23 cellular contexts compared by ENCODE assay signal in the genomic region with DNA sequence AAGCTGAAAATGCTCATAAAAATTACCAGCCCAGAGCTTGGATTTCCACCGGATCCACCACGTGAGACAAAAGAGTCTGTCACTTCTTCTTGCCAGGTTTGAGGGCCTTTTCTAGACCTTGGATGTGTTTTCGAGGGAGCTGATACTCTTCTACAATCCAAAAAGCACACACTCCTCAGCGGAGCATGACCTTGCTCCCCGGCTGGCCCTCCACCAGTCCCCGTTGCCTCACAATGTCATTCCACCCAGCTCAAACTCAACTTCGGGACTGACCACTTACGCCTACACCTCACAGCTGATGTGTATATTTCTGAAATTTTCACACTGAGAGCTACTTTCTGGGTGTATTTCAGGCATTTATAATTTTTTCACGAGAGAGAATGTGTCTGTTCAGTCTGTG. TPM values are rescaled to one million over a fixed set of nuclear protein-coding genes. Genes with fewer than 3 reads are reported as not detected.
DNase-seq lines count a peak whose midpoint lies in the region; ATAC-seq and TF ChIP-seq lines count a peak whose summit lies in the region.
"Had no signal": no experiment of that assay in that cellular context is flagged by ENCODE, and none has a peak within 500 bp of the region (broad histone marks: within the 10 kb centered on the region; RNA-seq: fewer than 3 reads in every experiment).

No MANE protein-coding gene starts in this region.

- no peak overlapping the region for H3K4me3 ChIP-seq in CD8-positive, alpha-beta T cell (ENCODE audit: low read depth, low read length)
- H3K4me3 ChIP-seq: ascending aorta, gastroesophageal sphincter, GM23248, MG63, upper lobe of left lung had no signal

- H3K27ac Mint-ChIP-seq in T-helper 1 cell treated with Interleukin-12 subunit alpha and Interleukin-12 subunit beta and Interleukin-4 antibody, amounts not matched to agents 30 μg/mL and 1 μg/mL, for 36 hours: peak overlapping the region; percentile 64
- H3K27ac Mint-ChIP-seq in CD8-positive, alpha-beta T cell: peak overlapping the region; percentile 67
- peak overlapping the region; percentile 96 for H3K27ac Mint-ChIP-seq in activated naive CD8-positive, alpha-beta T cell treated with anti-CD3 and anti-CD28 coated beads, Interleukin-2, amount 50 U/mL, for 24 hours
- peak overlapping the region; percentile 59 for H3K27ac Mint-ChIP-seq in nephron progenitor cell

- H3K27me3 Mint-ChIP-seq in T-helper 1 cell treated with Interleukin-12 subunit alpha and Interleukin-12 subunit beta and Interleukin-4 antibody, amounts not matched to agents 30 μg/mL and 1 μg/mL, for 36 hours (ENCODE audit: low read depth): no peaks in the 10 kb centered on the region
- H3K27me3 Mint-ChIP-seq in CD8-positive, alpha-beta T cell (ENCODE audit: low read depth): no peaks in the 10 kb centered on the region
- H3K27me3 Mint-ChIP-seq in activated naive CD8-positive, alpha-beta T cell treated with anti-CD3 and anti-CD28 coated beads, Interleukin-2, amount 50 U/mL, for 24 hours: no peaks in the 10 kb centered on the region
- H3K27me3 Mint-ChIP-seq in nephron progenitor cell (ENCODE audit: low read depth, poor library complexity): no peaks in the 10 kb centered on the region
- H3K27me3 Mint-ChIP-seq: memory B cell had no signal

- no peak for ATAC-seq in CD8-positive, alpha-beta T cell
- no peak for ATAC-seq in activated naive CD8-positive, alpha-beta T cell treated with anti-CD3 and anti-CD28 coated beads, Interleukin-2, amount 50 U/mL, for 24 hours
- ATAC-seq in GM21619 (IDR thresholded peaks at IDR 0.05; ENCODE audit: unreplicated experiment): no peak
- ATAC-seq: gastroesophageal sphincter had no signal

- CTCF ChIA-PET in CD8-positive, alpha-beta T cell (lab: Charles Lee): interaction anchor here (1.6 to 5.3 kb wide), 10 partner anchors 8 to 130 kb away, joined by 7 to 40 read pairs (median 11); a partner anchor contains a TSS

- H3K4me1 Mint-ChIP-seq in T-helper 1 cell treated with Interleukin-12 subunit alpha and Interleukin-12 subunit beta and Interleukin-4 antibody, amounts not matched to agents 30 μg/mL and 1 μg/mL, for 36 hours (ENCODE audit: low read depth): peaks cover 63% of the 10 kb centered on the region
- peaks cover 42% of the 10 kb centered on the region for H3K4me1 Mint-ChIP-seq in CD8-positive, alpha-beta T cell (ENCODE audit: low read depth)
- H3K4me1 Mint-ChIP-seq in activated naive CD8-positive, alpha-beta T cell treated with anti-CD3 and anti-CD28 coated beads, Interleukin-2, amount 50 U/mL, for 24 hours: peaks cover 59% of the 10 kb centered on the region
- H3K4me1 Mint-ChIP-seq in nephron progenitor cell: peaks cover 22% of the 10 kb centered on the region

- H3K4me3 Mint-ChIP-seq in T-helper 1 cell treated with Interleukin-12 subunit alpha and Interleukin-12 subunit beta and Interleukin-4 antibody, amounts not matched to agents 30 μg/mL and 1 μg/mL, for 36 hours: peak overlapping the region; percentile 19
- no peak overlapping the region for H3K4me3 Mint-ChIP-seq in CD8-positive, alpha-beta T cell
- H3K4me3 Mint-ChIP-seq in activated naive CD8-positive, alpha-beta T cell treated with anti-CD3 and anti-CD28 coated beads, Interleukin-2, amount 50 U/mL, for 24 hours: no peak overlapping the region
- H3K4me3 Mint-ChIP-seq in nephron progenitor cell: no peak overlapping the region
- H3K4me3 Mint-ChIP-seq: memory B cell had no signal

- peaks cover 20% of the 10 kb centered on the region for H3K4me1 ChIP-seq in CD8-positive, alpha-beta T cell (ENCODE audit: insufficient read depth, low read length)
- H3K4me1 ChIP-seq: ascending aorta, Caco-2 had no signal

- no peaks in the 10 kb centered on the region for H3K9me3 Mint-ChIP-seq in T-helper 1 cell treated with Interleukin-12 subunit alpha and Interleukin-12 subunit beta and Interleukin-4 antibody, amounts not matched to agents 30 μg/mL and 1 μg/mL, for 36 hours
- no peaks in the 10 kb centered on the region for H3K9me3 Mint-ChIP-seq in CD8-positive, alpha-beta T cell
- H3K9me3 Mint-ChIP-seq in activated naive CD8-positive, alpha-beta T cell treated with anti-CD3 and anti-CD28 coated beads, Interleukin-2, amount 50 U/mL, for 24 hours: no peaks in the 10 kb centered on the region
- no peaks in the 10 kb centered on the region for H3K9me3 Mint-ChIP-seq in nephron progenitor cell
- H3K9me3 Mint-ChIP-seq: memory B cell had no signal

- H3K27ac ChIP-seq in CD8-positive, alpha-beta T cell (ENCODE audit: low read depth, low read length): no peak overlapping the region
- H3K27ac ChIP-seq: 22Rv1, ascending aorta, gastroesophageal sphincter, GM23248, upper lobe of left lung, VCaP had no signal

- no peaks in the 10 kb centered on the region for H3K9me3 ChIP-seq in CD8-positive, alpha-beta T cell (ENCODE audit: low read length)
- H3K9me3 ChIP-seq: ascending aorta, Caco-2, gastroesophageal sphincter, MG63, upper lobe of left lung had no signal

- H3K27me3 ChIP-seq in CD8-positive, alpha-beta T cell (ENCODE audit: insufficient read depth, low read length): no peaks in the 10 kb centered on the region
- H3K27me3 ChIP-seq: ascending aorta, gastroesophageal sphincter, MG63, upper lobe of left lung had no signal

- intact Hi-C loops in CD8-positive, alpha-beta T cell (cut with DNase I, micrococcal nuclease): no loop called here

- DNase-seq in T-helper 1 cell (no peak), nephron progenitor cell (no peak), medulla oblongata (ENCODE audit: extremely low spot score) (no peak)
- DNase-seq in CD8-positive, alpha-beta T cell: no peak
- DNase-seq in activated naive CD8-positive, alpha-beta T cell treated with anti-CD3 and anti-CD28 coated beads, Interleukin-2, amount 50 U/mL, for 24 hours: no peak
- DNase-seq in NK-92 treated with Interleukin-12 subunit alpha and Interleukin-12 subunit beta, amount 100 ng/mL, for 24 hours (lab: John Stamatoyannopoulos, UW): no peak
- DNase-seq: activated effector memory CD4-positive, alpha-beta T cell treated with Interleukin-2 at 50 U/mL for 16 hours; Caco-2; GM23248; kidney glomerular epithelial cell; MG63; NCI-H1436 treated with DMSO at 0.1 percent for 48 hours; NCI-H774; SHP77; stimulated activated CD4-positive, alpha-beta T cell treated with anti-CD3 and anti-CD28 coated beads, Interleukin-2, amount 100 ng/mL, for 24 hours; upper lobe of left lung had no signal

- POLR2A ChIA-PET in CD8-positive, alpha-beta T cell (lab: Charles Lee): interaction anchor here (0.8 to 1.5 kb wide), 3 partner anchors 8 to 47 kb away, joined by 3 to 4 read pairs (median 3); no protein-coding TSS in a partner anchor

- TF ChIP-seq CTCF in CD8-positive, alpha-beta T cell (IDR thresholded peaks at IDR 0.05): no peak
- TF ChIP-seq CTCF in nephron progenitor cell (IDR thresholded peaks at IDR 0.05): no peak

- H3K36me3 Mint-ChIP-seq in T-helper 1 cell treated with Interleukin-12 subunit alpha and Interleukin-12 subunit beta and Interleukin-4 antibody, amounts not matched to agents 30 μg/mL and 1 μg/mL, for 36 hours (ENCODE audit: low read depth): peaks cover 72% of the 10 kb centered on the region
- peaks cover 87% of the 10 kb centered on the region for H3K36me3 Mint-ChIP-seq in CD8-positive, alpha-beta T cell
- H3K36me3 Mint-ChIP-seq in activated naive CD8-positive, alpha-beta T cell treated with anti-CD3 and anti-CD28 coated beads, Interleukin-2, amount 50 U/mL, for 24 hours (ENCODE audit: low read depth): peaks cover 80% of the 10 kb centered on the region
- H3K36me3 Mint-ChIP-seq in nephron progenitor cell (ENCODE audit: low read depth): peaks cover 55% of the 10 kb centered on the region

- H3K36me3 ChIP-seq in CD8-positive, alpha-beta T cell (ENCODE audit: insufficient read depth, low read length): peaks cover 37% of the 10 kb centered on the region

RNA-seq across cellular contexts. Expression of a gene that starts 20.6 kb away (rescaled TPM):
- 10 to 100 TPM; 42.0 to 49.2 TPM for total RNA-seq in CD8-positive, alpha-beta T cell

RNA-seq across cellular contexts. Expression of a gene that starts 43.6 kb away (rescaled TPM):
- 1 to 10 TPM in 1 of 2 experiments, under 1 TPM in 1; 0.94 to 1.4 TPM for total RNA-seq in CD8-positive, alpha-beta T cell
- total RNA-seq: Caco-2 had no signal
